ENCODE assay signal across 8 cellular contexts in the genomic region with DNA sequence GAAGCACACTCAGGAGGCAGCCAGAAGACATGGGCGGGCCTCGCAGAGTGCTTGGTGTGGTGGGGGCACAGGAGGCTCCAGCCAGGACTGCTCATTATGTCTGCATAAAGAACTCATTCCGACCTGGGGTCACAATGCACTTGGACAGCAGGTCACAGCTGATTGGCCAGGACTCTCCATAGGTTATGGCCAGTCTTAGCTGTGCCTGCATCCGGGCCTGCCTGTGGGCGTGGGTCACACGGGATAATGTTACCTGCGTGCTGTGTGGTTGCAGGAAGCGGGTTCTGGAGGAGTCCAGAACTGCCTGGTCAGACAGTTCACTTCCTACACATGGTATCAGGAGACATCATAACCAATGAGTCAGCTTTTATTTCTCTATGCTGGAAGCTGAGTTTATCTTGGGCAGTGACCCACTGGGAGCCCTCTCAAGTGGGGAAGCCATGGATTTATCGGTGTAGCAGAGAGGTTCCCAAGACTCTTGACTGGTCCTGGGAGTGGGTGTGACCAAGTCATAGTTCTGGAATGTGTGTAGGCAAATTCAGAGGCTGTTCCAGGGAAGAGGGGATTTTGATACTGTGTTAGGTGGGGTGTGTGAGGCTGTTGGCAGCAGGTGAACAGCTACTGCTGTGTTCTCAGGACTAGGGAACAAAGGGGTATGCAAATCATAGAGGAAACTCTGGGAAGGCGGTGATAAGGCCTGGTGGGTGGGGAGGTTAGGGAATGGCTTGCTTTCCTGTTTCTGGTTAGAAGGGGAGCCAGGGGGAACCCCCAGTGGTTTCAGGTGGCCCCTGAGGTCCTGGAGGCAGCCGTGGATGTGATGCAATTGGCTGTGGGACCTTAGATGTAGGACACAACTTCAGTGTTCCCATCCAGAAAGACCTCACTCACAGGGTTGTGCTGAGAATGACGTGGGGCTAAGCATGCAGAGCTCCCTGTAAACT. TPM values are rescaled to one million over a fixed set of nuclear protein-coding genes. Genes with fewer than 3 reads are reported as not detected.
A peak's percentile ranks its signal among the peaks of the same experiment; 100 is the strongest.
DNase-seq lines count a peak whose midpoint lies in the region; ATAC-seq, FAIRE-seq and TF ChIP-seq lines count a peak whose summit lies in the region.

No MANE protein-coding gene starts in this region.

- H4K20me1 ChIP-seq in GM12878 (ENCODE audit: control insufficient read depth, insufficient read depth), result no peaks in the 10 kb centered on the region
- no peaks in the 10 kb centered on the region for H4K20me1 ChIP-seq in HepG2 (ENCODE audit: insufficient read depth, low read length)

- BruUV-seq in GM12878 (replicated peaks; lab: Mats Ljungman, UMichigan) (no TSS peak), HepG2 (replicated peaks; lab: Mats Ljungman, UMichigan) (no TSS peak)

- DNase-seq in HPDE6-E6E7 (ENCODE audit: extremely low spot score) (peak; percentile 57), GM12878 (ENCODE audit: low read depth, low spot score) (no peak), HepG2 (ENCODE audit: low spot score) (no peak), middle frontal gyrus (ENCODE audit: extremely low spot score, low spot score) (no peak), Kasumi-1 (lab: John Stamatoyannopoulos, UW) (no peak), RPMI8226 (no peak)
- DNase-seq in effector memory CD4-positive, alpha-beta T cell, result no peak

- H3K4me3 ChIP-seq in GM12878 (no peak overlapping the region), HepG2 (replicated peaks in 1 of 3; ENCODE audit: insufficient read depth in 1 of 3, low read depth in 2 of 3, low read length in 3 of 3) (no peak overlapping the region)
- no peak overlapping the region for H3K4me3 ChIP-seq in effector memory CD4-positive, alpha-beta T cell (ENCODE audit: insufficient read depth, low read depth, low read length, poor library complexity, severe bottlenecking)

- RAD21 ChIA-PET in GM12878 (lab: Charles Lee; ENCODE audit: unreplicated experiment), result interaction anchor here (1.1 to 11.9 kb wide), 4 partner anchors 11 to 218 kb away, joined by 3 to 148 read pairs (median 4); no protein-coding TSS in a partner anchor

- TF ChIP-seq RAD21 in GM12878 (IDR thresholded peaks at IDR 0.05; ENCODE audit: insufficient read depth, low read depth, low read length), result no peak
- TF ChIP-seq RAD21 in HepG2 (CRISPR knock-in tag; IDR thresholded peaks at IDR 0.05), result no peak

- TF ChIP-seq POLR2A in GM12878 (IDR thresholded peaks at IDR 0.05; ENCODE audit: low read depth, low read length), result no peak
- no peak for TF ChIP-seq POLR2A in HepG2 (IDR thresholded peaks at IDR 0.05; ENCODE audit: insufficient read depth in 1 of 2, low read depth in 2 of 2, low read length in 2 of 2)

- no peaks in the 10 kb centered on the region for H3K36me3 ChIP-seq in GM12878 (ENCODE audit: control insufficient read depth in 2 of 2, insufficient read depth in 2 of 2, low read length in 1 of 2)
- no peaks in the 10 kb centered on the region for H3K36me3 ChIP-seq in HepG2 (replicated peaks in 1 of 2; ENCODE audit: control insufficient read depth in 1 of 2, insufficient read depth in 2 of 2, low read length in 2 of 2)
- H3K36me3 ChIP-seq in effector memory CD4-positive, alpha-beta T cell (ENCODE audit: control insufficient read depth, insufficient read depth, low read length), result no peaks in the 10 kb centered on the region

- peak overlapping the region; percentile 39 for H2AFZ ChIP-seq in GM12878 (ENCODE audit: control insufficient read depth, low read depth, low read length)
- H2AFZ ChIP-seq in HepG2 (ENCODE audit: low read length), result no peak overlapping the region

- intact Hi-C loops in GM12878 (cut with micrococcal nuclease; ENCODE audit: unreplicated experiment) (loop anchor here (10.0 kb wide), 1 partner anchor 582 kb away; no protein-coding TSS in a partner anchor), HepG2 (cut with micrococcal nuclease; ENCODE audit: unreplicated experiment) (no loop called here)

- FAIRE-seq in GM12878 (lab: Jason Lieb, UNC) (peak; percentile 47), HepG2 (lab: Jason Lieb, UNC) (no peak)

- H3K27ac ChIP-seq in 22Rv1 (peak overlapping the region; percentile 50), GM12878 (ENCODE audit: control insufficient read depth, insufficient read depth) (no peak overlapping the region), HepG2 (ENCODE audit: extremely low read length, insufficient read depth, low read length) (no peak overlapping the region)
- H3K27ac ChIP-seq in effector memory CD4-positive, alpha-beta T cell (ENCODE audit: insufficient read depth, low read length, poor library complexity, severe bottlenecking), result no peak overlapping the region

- POLR2A ChIA-PET in GM12878 (lab: Charles Lee) (no interaction called here), HepG2 (lab: Yijun Ruan, JAX) (no interaction called here)

- H3K79me2 ChIP-seq in GM12878 (ENCODE audit: control insufficient read depth, insufficient read depth, low read length) (no peaks in the 10 kb centered on the region), HepG2 (ENCODE audit: insufficient read depth, low read length) (no peaks in the 10 kb centered on the region)

- ATAC-seq in GM12878, result peak; percentile 33
- no peak for ATAC-seq in HepG2

- 61% methylated on average over 12 of the region's 12 CpGs for WGBS in GM12878 (ENCODE audit: insufficient coverage, insufficient replicate concordance, low lambda C conversion rate, missing lambda C conversion rate)
- WGBS in HepG2 (ENCODE audit: low lambda C conversion rate), result 56% methylated on average over 10 of the region's 12 CpGs

- no peak for TF ChIP-seq CTCF in 22Rv1 (IDR thresholded peaks at IDR 0.05)
- no peak for TF ChIP-seq CTCF in GM12878 (IDR thresholded peaks at IDR 0.05 in 2 of 3, conservative IDR thresholded peaks at IDR 0.05 in 1 of 3; ENCODE audit: control insufficient read depth in 2 of 3, extremely low read depth in 1 of 3, insufficient read depth in 1 of 3, low read depth in 3 of 3, low read length in 3 of 3)
- TF ChIP-seq CTCF in HepG2 (CRISPR knock-in tag; IDR thresholded peaks at IDR 0.05), result no peak

- H3K4me2 ChIP-seq in GM12878 (ENCODE audit: control insufficient read depth, insufficient read depth), result peak overlapping the region; percentile 66
- H3K4me2 ChIP-seq in HepG2 (ENCODE audit: low read depth, low read length), result no peak overlapping the region

- H3K9me3 ChIP-seq in GM12878 (replicated peaks; ENCODE audit: control insufficient read depth, insufficient read depth, low read length) (no peaks in the 10 kb centered on the region), HepG2 (ENCODE audit: low read length) (no peaks in the 10 kb centered on the region)
- no peaks in the 10 kb centered on the region for H3K9me3 ChIP-seq in effector memory CD4-positive, alpha-beta T cell (ENCODE audit: control insufficient read depth, low read length)

- CTCF ChIA-PET in GM12878 (lab: Yijun Ruan, JAX) (interaction anchor here (0.9 to 13.3 kb wide), 6 partner anchors 11 to 360 kb away, joined by 3 to 193 read pairs (median 68); no protein-coding TSS in a partner anchor), HepG2 (lab: Yijun Ruan, JAX; ENCODE audit: low intra/inter-chr PET ratio, low total read pairs) (no interaction called here)

- in situ Hi-C loops in GM12878 (cut with MboI), result loop anchor here (10.0 kb wide), 1 partner anchor 592 kb away; no protein-coding TSS in a partner anchor
- in situ Hi-C loops in HepG2 (cut with HindIII; ENCODE audit: extremely low pct_ligation_motif_present, low pct_unique_long_range_greater_than_20kb), result loop anchor here (25.0 kb wide), 1 partner anchor 355 kb away; no protein-coding TSS in a partner anchor

- TF ChIP-seq EP300 in GM12878 (IDR thresholded peaks at IDR 0.05; ENCODE audit: borderline replicate concordance in 1 of 2, control insufficient read depth in 1 of 2, low read depth in 2 of 2, low read length in 2 of 2) (no peak), HepG2 (IDR thresholded peaks at IDR 0.05; ENCODE audit: low read depth in 2 of 2, low read length in 2 of 2) (no peak), HepG2 (CRISPR knock-in tag; IDR thresholded peaks at IDR 0.05; ENCODE audit: borderline replicate concordance) (no peak)

- H3K4me1 ChIP-seq in GM12878 (ENCODE audit: control insufficient read depth, insufficient read depth, low read length), result peaks cover 12% of the 10 kb centered on the region
- H3K4me1 ChIP-seq in HepG2 (ENCODE audit: insufficient read depth, low read length), result no peaks in the 10 kb centered on the region
- H3K4me1 ChIP-seq in effector memory CD4-positive, alpha-beta T cell (ENCODE audit: control insufficient read depth, insufficient read depth, low read length, poor library complexity, severe bottlenecking), result no peaks in the 10 kb centered on the region

- H3K9ac ChIP-seq in GM12878 (ENCODE audit: control insufficient read depth, insufficient read depth, low read length) (no peak overlapping the region), HepG2 (ENCODE audit: insufficient read depth, low read depth, low read length) (no peak overlapping the region)

- no peaks in the 10 kb centered on the region for H3K27me3 ChIP-seq in GM12878 (replicated peaks in 1 of 2; ENCODE audit: control insufficient read depth in 2 of 2, insufficient read depth in 2 of 2, low read length in 1 of 2)
- no peaks in the 10 kb centered on the region for H3K27me3 ChIP-seq in HepG2 (ENCODE audit: control insufficient read depth in 1 of 2, insufficient read depth in 2 of 2, low read length in 2 of 2)
- no peaks in the 10 kb centered on the region for H3K27me3 ChIP-seq in effector memory CD4-positive, alpha-beta T cell (replicated peaks; ENCODE audit: control insufficient read depth, insufficient read depth, low read length, poor library complexity, severe bottlenecking)

- SMC1A ChIA-PET in GM12878 (lab: Charles Lee; ENCODE audit: uncharacterized antibody, unreplicated experiment), result interaction anchor here (0.8 to 3.4 kb wide), 8 partner anchors 14 to 359 kb away, joined by 3 to 20 read pairs (median 4); partner anchors contain the start of gene SLC26A2

RNA-seq across cellular contexts. Expression of gene ARHGEF37, which starts 51.3 kb away (rescaled TPM):
- total RNA-seq in GM12878 (2013; cell fraction: nucleolus; rRNA removed), result 0.17 and 0.32 TPM in 2 replicates
- total RNA-seq in GM12878 (2014; rRNA removed) (0.49 and 0.62 TPM in 2 replicates), GM12878 (2014; rRNA removed; fragmentation: Illumina TruSeq; extraction: Trizol) (0.85 and 0.97 TPM in 2 replicates), GM12878 (2021) (1.1 and 1.2 TPM in 2 replicates), HepG2 (2016; rRNA removed; fragmentation: Illumina TruSeq; extraction: Trizol) (0.27 TPM in 1 of 2 replicates, not detected in the other)
- 0.05 TPM for polyA plus RNA-seq in GM12878 (2011; ENCODE audit: low read depth)
- polyA plus RNA-seq in GM12878 (2011; rRNA removed) (0.29 and 0.52 TPM in 2 replicates), GM12878 (2014; fragmentation: Illumina TruSeq; extraction: Trizol) (0.60 and 0.65 TPM in 2 replicates), GM12878 (2014; fragmentation: Nextera tagmentation; extraction: Ambion mirVana) (under 1 TPM; 0.16 to 0.23 TPM), GM12878 (2014; rRNA removed) (0.58 and 0.63 TPM in 2 replicates), GM12878 (2016; fragmentation: Nextera tagmentation; extraction: Ambion mirVana) (1 to 10 TPM in 1 of 2 experiments, under 1 TPM in 1; 0.78 to 1.1 TPM), HepG2 (2011; rRNA removed) (0.18 and 0.39 TPM in 2 replicates)
- 0.10 and 0.17 TPM in 2 replicates for polyA plus RNA-seq in GM12878 (2011; cell fraction: cytosol; rRNA removed)
- polyA plus RNA-seq in GM12878 (2011; cell fraction: nucleus; rRNA removed), result 0.36 and 0.44 TPM in 2 replicates
- 0.20 and 0.48 TPM in 2 replicates for polyA plus RNA-seq in GM12878 (2012)
- 0.07 and 0.15 TPM in 2 replicates for polyA minus RNA-seq in GM12878 (2011; rRNA and poly(A)+ RNA removed)
- not detected in 2 replicates for polyA minus RNA-seq in GM12878 (2011; cell fraction: cytosol; rRNA and poly(A)+ RNA removed)
- polyA minus RNA-seq in GM12878 (2011; cell fraction: nucleus; rRNA and poly(A)+ RNA removed), result 0.10 and 0.24 TPM in 2 replicates
- total RNA-seq in HepG2 (2016; cell fraction: cytosol; rRNA removed; fragmentation: Illumina TruSeq; extraction: Trizol; ENCODE audit: low read depth), result not detected in 2 replicates
- total RNA-seq in HepG2 (2016; cell fraction: insoluble cytoplasmic fraction; rRNA removed; fragmentation: Illumina TruSeq; extraction: Trizol), result 0.11 TPM in 1 of 2 replicates, not detected in the other
- total RNA-seq in HepG2 (2016; cell fraction: membrane; rRNA removed; fragmentation: Illumina TruSeq; extraction: Trizol), result not detected in 2 replicates
- total RNA-seq in HepG2 (2016; cell fraction: nucleus; rRNA removed; fragmentation: Illumina TruSeq; extraction: Trizol), result not detected in 2 replicates
- polyA plus RNA-seq in HepG2 (2011; cell fraction: cytosol; rRNA removed), result 0.05 and 0.23 TPM in 2 replicates
- 0.18 and 0.38 TPM in 2 replicates for polyA plus RNA-seq in HepG2 (2011; cell fraction: nucleus; rRNA removed)
- 0.21 and 0.28 TPM in 2 replicates for polyA plus RNA-seq in HepG2 (2012)
- not detected in 2 replicates for polyA plus RNA-seq in HepG2 (2016; cell fraction: cytosol; fragmentation: Illumina TruSeq; extraction: Trizol; ENCODE audit: low read depth)
- polyA plus RNA-seq in HepG2 (2016; cell fraction: insoluble cytoplasmic fraction; fragmentation: Illumina TruSeq; extraction: Trizol; ENCODE audit: low read depth), result not detected in 2 replicates
- not detected in 2 replicates for polyA plus RNA-seq in HepG2 (2016; cell fraction: membrane; fragmentation: Illumina TruSeq; extraction: Trizol; ENCODE audit: low read depth)
- polyA plus RNA-seq in HepG2 (2016; cell fraction: nucleus; fragmentation: Illumina TruSeq; extraction: Trizol; ENCODE audit: insufficient read depth, low read depth), result 0.48 TPM in 1 of 2 replicates, not detected in the other
- 0.51 and 1.4 TPM in 2 replicates for polyA minus RNA-seq in HepG2 (2011; rRNA and poly(A)+ RNA removed; ENCODE audit: low replicate concordance)
- polyA minus RNA-seq in HepG2 (2011; cell fraction: cytosol; rRNA and poly(A)+ RNA removed), result not detected in 2 replicates
- 0.13 and 0.87 TPM in 2 replicates for polyA minus RNA-seq in HepG2 (2011; cell fraction: nucleus; rRNA and poly(A)+ RNA removed)
